ENCODE assay signal across 1 cellular context in the genomic region with DNA sequence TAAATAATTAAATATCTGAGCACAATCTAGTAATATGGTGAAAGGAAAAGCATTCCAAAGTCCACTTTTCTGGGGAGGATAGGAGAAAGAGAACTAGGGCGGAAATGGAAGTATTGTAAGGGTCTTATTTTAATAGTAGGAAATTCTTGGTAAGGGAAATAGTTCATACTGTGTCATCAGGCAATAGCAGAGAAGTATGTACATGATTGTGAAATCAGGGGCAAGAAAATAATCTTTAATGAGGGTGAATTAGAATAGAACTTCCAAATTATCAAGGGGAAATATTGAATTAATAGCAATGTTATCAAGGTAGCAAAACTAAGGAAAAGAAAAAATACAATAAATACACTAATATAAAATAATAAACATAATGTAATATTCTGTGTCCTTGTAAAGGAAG.
TF ChIP-seq lines count a peak whose summit lies in the region.

No MANE protein-coding gene starts in this region.

TF ChIP-seq in IMR-90, 13 proteins besides CTCF, POLR2A, EP300 and RAD21:
- TF ChIP-seq CEBPB (IDR thresholded peaks at IDR 0.05; ENCODE audit: low read depth, low read length): peak; percentile 88
- no peak for TF ChIP-seq RFX5 (IDR thresholded peaks at IDR 0.05; ENCODE audit: low read depth, low read length)
TF ChIP-seq in IMR-90: peak in this region for 1.
